In the genomic region with DNA sequence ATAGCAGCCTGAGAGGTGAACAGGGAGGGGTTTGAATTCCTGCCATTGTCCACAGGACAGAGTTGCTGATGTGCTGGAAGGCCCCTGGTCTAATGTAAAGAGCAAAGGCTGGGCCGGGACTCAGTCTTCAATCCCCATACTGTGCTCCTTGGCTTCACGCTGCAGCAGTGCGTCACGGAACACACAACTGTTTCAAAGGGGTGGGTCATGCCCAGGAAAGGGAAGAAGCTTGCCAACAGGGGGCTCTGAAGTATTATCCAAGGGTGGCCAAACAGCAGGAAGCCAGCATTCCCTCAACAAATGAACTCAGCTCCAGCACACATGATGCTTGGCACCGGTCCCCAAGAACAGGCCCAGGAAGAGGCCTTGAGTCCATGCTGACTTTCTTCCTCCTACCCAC, we compare ENCODE assay signal across 1 cellular context.
TF ChIP-seq lines count a peak whose summit lies in the region.

No MANE protein-coding gene starts in this region.

TF ChIP-seq in GM23338, 12 proteins besides CTCF, POLR2A, EP300 and RAD21 (continued from another document):
- TF ChIP-seq ZNF462 (CRISPR knock-in tag; IDR thresholded peaks at IDR 0.05) = no peak
- TF ChIP-seq NANOG (IDR thresholded peaks at IDR 0.05; ENCODE audit: borderline replicate concordance) = no peak
- TF ChIP-seq POLR2AphosphoS5 (IDR thresholded peaks at IDR 0.05; ENCODE audit: low read depth) = no peak
